ENCODE assay signal across 8 cellular contexts in genomic region chr2:181123798-181124217, GRCh38.
DNase-seq lines count a peak whose midpoint lies in the region; ATAC-seq and TF ChIP-seq lines count a peak whose summit lies in the region.

No MANE protein-coding gene starts in this region.

- H3K27ac ChIP-seq in OCI-LY7 (ENCODE audit: low read depth, low read length, poor library complexity, severe bottlenecking), result no peak overlapping the region

- ATAC-seq in GM19023 (IDR thresholded peaks at IDR 0.05; ENCODE audit: unreplicated experiment), result peak; percentile 92
- peak; percentile 94 for ATAC-seq in HG02852 (IDR thresholded peaks at IDR 0.05; ENCODE audit: unreplicated experiment)

- in situ Hi-C loops in astrocyte of the spinal cord (cut with HindIII; ENCODE audit: low sequenced_read_pairs), result no loop called here

- H2AFZ ChIP-seq in OCI-LY7 (ENCODE audit: low read length), result no peak overlapping the region; the same call in 1 of the 2 replicates

- BruUV-seq in OCI-LY7 (replicated peaks; lab: Mats Ljungman, UMichigan), result no TSS peak

- intact Hi-C loops in OCI-LY7 (cut with micrococcal nuclease; ENCODE audit: unreplicated experiment), result no loop called here

- DNase-seq in OCI-LY7 (ENCODE audit: low spot score) (peak; percentile 4), astrocyte of the spinal cord (ENCODE audit: low read depth, low spot score) (peak; percentile 63), islet precursor cell (no peak), NCI-H2081 (lab: John Stamatoyannopoulos, UW) (no peak), glomerular visceral epithelial cell (ENCODE audit: extremely low spot score) (no peak)
- DNase-seq in stimulated activated naive CD4-positive, alpha-beta T cell treated with Interleukin-2 at 50 U/mL for 16 hours (lab: John Stamatoyannopoulos, UW), result peak; percentile 31

- no peaks in the 10 kb centered on the region for H3K9me2 ChIP-seq in OCI-LY7 (ENCODE audit: insufficient read depth, low read length)

- H3K36me3 ChIP-seq in OCI-LY7 (ENCODE audit: insufficient read depth, low read length), result no peaks in the 10 kb centered on the region

- no peak for TF ChIP-seq CTCF in OCI-LY7 (conservative IDR thresholded peaks at IDR 0.05; ENCODE audit: low read length)
- TF ChIP-seq CTCF in astrocyte of the spinal cord (IDR thresholded peaks at IDR 0.05; ENCODE audit: low read depth, low read length), result no peak

- CTCF ChIA-PET in OCI-LY7 (lab: Charles Lee; ENCODE audit: unreplicated experiment), result no interaction called here

- no peak overlapping the region for H3K4me2 ChIP-seq in OCI-LY7 (ENCODE audit: low read length)

- no peaks in the 10 kb centered on the region for H3K9me3 ChIP-seq in OCI-LY7 (ENCODE audit: low read length)

- no peaks in the 10 kb centered on the region for H3K4me1 ChIP-seq in OCI-LY7 (ENCODE audit: insufficient read depth, low read length, poor library complexity, severe bottlenecking)

- no peaks in the 10 kb centered on the region for H3K79me2 ChIP-seq in OCI-LY7 (ENCODE audit: insufficient read depth, low read depth, low read length)

- H3K4me3 ChIP-seq in OCI-LY7 (ENCODE audit: low read depth, low read length, poor library complexity, severe bottlenecking) (no peak overlapping the region), astrocyte of the spinal cord (ENCODE audit: low read depth, low read length) (no peak overlapping the region)

- POLR2A ChIA-PET in OCI-LY7 (lab: Charles Lee), result interaction anchor here (0.7 kb wide), 1 partner anchor 16 kb away, joined by 3 read pairs; no protein-coding TSS in a partner anchor

- H4K20me1 ChIP-seq in OCI-LY7 (ENCODE audit: insufficient read depth, low read length), result no peaks in the 10 kb centered on the region

Comparison
In these comparisons a context has a peak if more than half of its experiments do, and no peak if none do; other contexts are left out.
1. DNase-seq: peak in OCI-LY7 (single experiment), astrocyte of the spinal cord (single experiment) and stimulated activated naive CD4-positive, alpha-beta T cell treated with Interleukin-2 at 50 U/mL for 16 hours (single experiment); none in islet precursor cell (single experiment), NCI-H2081 (0 of 2) and glomerular visceral epithelial cell (single experiment).